Comparison of ENCODE assay signal across 8 cellular contexts in the genomic region with DNA sequence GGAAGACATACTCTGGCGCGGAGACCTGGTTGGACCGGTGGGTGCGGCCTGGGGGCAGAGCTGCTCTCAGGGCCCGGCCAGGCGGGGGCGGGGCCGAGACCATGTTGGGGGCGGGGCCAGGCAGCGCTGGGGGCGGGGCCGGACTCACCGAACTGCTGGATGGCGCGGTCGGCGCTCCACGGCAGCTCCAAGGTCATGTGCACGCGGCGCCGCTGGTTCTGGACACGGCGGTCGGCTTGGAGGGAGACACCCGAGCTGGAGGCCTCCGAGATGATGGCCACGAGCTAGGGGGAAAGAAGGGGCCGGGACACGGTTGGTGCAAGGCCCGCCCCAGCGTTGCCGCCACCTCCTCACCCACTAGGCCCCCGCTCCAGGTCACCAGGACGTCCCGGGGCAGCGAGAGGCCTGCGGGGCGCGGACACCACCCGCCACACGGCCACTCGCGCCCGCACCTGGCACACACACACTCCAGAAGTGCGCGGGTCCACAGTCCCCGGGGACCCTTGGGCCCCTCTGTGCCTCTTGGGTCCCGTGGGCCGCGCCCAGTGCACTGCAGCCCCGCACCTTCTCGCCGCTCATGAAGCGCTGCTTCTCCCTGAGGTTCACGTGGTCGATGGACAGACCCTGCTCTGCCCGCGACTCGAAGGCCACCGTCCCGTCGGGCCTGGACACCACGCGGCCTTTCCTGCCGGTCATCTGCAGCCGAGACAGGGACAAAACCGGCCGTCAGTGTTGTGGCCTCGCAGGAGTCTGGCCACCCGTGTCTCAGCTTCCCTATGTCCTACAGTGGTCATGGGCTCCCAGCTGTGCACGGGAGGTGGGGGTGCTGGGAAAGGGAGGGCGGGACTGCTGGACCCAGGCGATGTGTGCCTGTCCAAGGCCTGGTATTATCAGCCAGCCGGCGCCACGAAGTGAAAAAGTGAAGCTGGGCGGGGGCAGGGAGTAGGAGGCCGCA. TPM values are rescaled to one million over a fixed set of nuclear protein-coding genes. Genes with fewer than 3 reads are reported as not detected.
A peak's percentile ranks its signal among the peaks of the same experiment; 100 is the strongest.
DNase-seq lines count a peak whose midpoint lies in the region; ATAC-seq and TF ChIP-seq lines count a peak whose summit lies in the region.

No MANE protein-coding gene starts in this region.

- H3K27me3 ChIP-seq in gastroesophageal sphincter = no peaks in the 10 kb centered on the region
- H3K27me3 ChIP-seq in neutrophil = no peaks in the 10 kb centered on the region
- no peaks in the 10 kb centered on the region for H3K27me3 ChIP-seq in aorta (ENCODE audit: control insufficient read depth in 1 of 2, insufficient read depth in 2 of 2, low read length in 1 of 2)

- H3K4me1 Mint-ChIP-seq in stimulated activated naive CD8-positive, alpha-beta T cell treated with anti-CD3 and anti-CD28 coated beads, Interleukin-15, amount 100 ng/mL, for 72 hours = peaks cover 12% of the 10 kb centered on the region
- peaks cover 3% of the 10 kb centered on the region for H3K4me1 Mint-ChIP-seq in activated CD8-positive, alpha-beta memory T cell treated with anti-CD3 and anti-CD28 coated beads, Interleukin-2, amount 10 ng/mL, durations not matched to agents 7 days and 5 days

- no peaks in the 10 kb centered on the region for H3K27me3 Mint-ChIP-seq in stimulated activated naive CD8-positive, alpha-beta T cell treated with anti-CD3 and anti-CD28 coated beads, Interleukin-15, amount 100 ng/mL, for 72 hours
- H3K27me3 Mint-ChIP-seq in activated CD8-positive, alpha-beta memory T cell treated with anti-CD3 and anti-CD28 coated beads, Interleukin-2, amount 10 ng/mL, durations not matched to agents 7 days and 5 days = no peaks in the 10 kb centered on the region

- peak; percentile 37 for DNase-seq in stimulated activated naive CD8-positive, alpha-beta T cell treated with anti-CD3 and anti-CD28 coated beads, Interleukin-15, Interleukin-2, amounts not matched to agents 100 U/mL and 50 U/mL, for 24 hours
- DNase-seq in stimulated activated naive CD8-positive, alpha-beta T cell treated with anti-CD3 and anti-CD28 coated beads, Interleukin-15, amount 100 ng/mL, for 72 hours = no peak
- DNase-seq in aorta (no peak), hypothalamus (lab: John Stamatoyannopoulos, UW) (no peak)
- DNase-seq in activated CD8-positive, alpha-beta memory T cell treated with anti-CD3 and anti-CD28 coated beads, Interleukin-2, amount 10 ng/mL, durations not matched to agents 7 days and 5 days = no peak

- peaks cover 0 to 95% of the 10 kb centered on the region in 2 donors for H3K36me3 ChIP-seq in gastroesophageal sphincter
- H3K36me3 ChIP-seq in neutrophil = peaks cover 100% of the 10 kb centered on the region
- peaks cover 0 to 4% of the 10 kb centered on the region in 2 donors for H3K36me3 ChIP-seq in aorta (ENCODE audit: control insufficient read depth in 1 of 2, insufficient read depth in 2 of 2, low read length in 1 of 2)

- peaks cover 3% of the 10 kb centered on the region for H3K36me3 Mint-ChIP-seq in activated CD8-positive, alpha-beta memory T cell treated with anti-CD3 and anti-CD28 coated beads, Interleukin-2, amount 10 ng/mL, durations not matched to agents 7 days and 5 days

- H3K27ac ChIP-seq in gastroesophageal sphincter (peak overlapping the region; percentile 10 to 84 (median 78)), neutrophil (peak overlapping the region; percentile 48), aorta (ENCODE audit: low read depth in 1 of 2, low read length in 2 of 2) (no peak overlapping the region)

- no peaks in the 10 kb centered on the region for H3K9me3 Mint-ChIP-seq in stimulated activated naive CD8-positive, alpha-beta T cell treated with anti-CD3 and anti-CD28 coated beads, Interleukin-15, amount 100 ng/mL, for 72 hours
- no peaks in the 10 kb centered on the region for H3K9me3 Mint-ChIP-seq in activated CD8-positive, alpha-beta memory T cell treated with anti-CD3 and anti-CD28 coated beads, Interleukin-2, amount 10 ng/mL, durations not matched to agents 7 days and 5 days (ENCODE audit: low read depth)

- TF ChIP-seq EP300 in gastroesophageal sphincter (IDR thresholded peaks at IDR 0.05) = no peak

- H3K4me3 Mint-ChIP-seq in stimulated activated naive CD8-positive, alpha-beta T cell treated with anti-CD3 and anti-CD28 coated beads, Interleukin-15, amount 100 ng/mL, for 72 hours = no peak overlapping the region
- no peak overlapping the region for H3K4me3 Mint-ChIP-seq in activated CD8-positive, alpha-beta memory T cell treated with anti-CD3 and anti-CD28 coated beads, Interleukin-2, amount 10 ng/mL, durations not matched to agents 7 days and 5 days

- no peak overlapping the region for H3K4me3 ChIP-seq in gastroesophageal sphincter
- H3K4me3 ChIP-seq in neutrophil (ENCODE audit: low read depth in 1 of 2, low read length in 1 of 2) = no peak overlapping the region
- H3K4me3 ChIP-seq in aorta (ENCODE audit: low read length in 2 of 2) = no peak overlapping the region

- H3K4me1 ChIP-seq in gastroesophageal sphincter = peaks cover 0 to 33% (median 17%) of the 10 kb centered on the region in 3 donors
- peaks cover 8 to 10% of the 10 kb centered on the region in 2 experiments for H3K4me1 ChIP-seq in neutrophil (ENCODE audit: control insufficient read depth in 1 of 2, insufficient read depth in 1 of 2, low read depth in 1 of 2, low read length in 1 of 2)
- H3K4me1 ChIP-seq in aorta (ENCODE audit: control insufficient read depth in 1 of 2, insufficient read depth in 2 of 2, low read length in 2 of 2) = no peaks in the 10 kb centered on the region

- H3K9me3 ChIP-seq in gastroesophageal sphincter (no peaks in the 10 kb centered on the region), neutrophil (no peaks in the 10 kb centered on the region), aorta (ENCODE audit: control insufficient read depth, low read length) (no peaks in the 10 kb centered on the region)

- no peak for TF ChIP-seq CTCF in gastroesophageal sphincter (IDR thresholded peaks at IDR 0.05)
- no peak for TF ChIP-seq CTCF in neutrophil (IDR thresholded peaks at IDR 0.05)

- CTCF ChIA-PET in activated CD8-positive, alpha-beta memory T cell treated with anti-CD3 and anti-CD28 coated beads, Interleukin-2, amount 10 ng/mL, durations not matched to agents 7 days and 5 days (lab: Charles Lee) = interaction anchor here (0.6 to 3.7 kb wide), 20 partner anchors 9 to 132 kb away, joined by 3 to 52 read pairs (median 4); partner anchors contain the start of genes ABCA7, GPX4 and STK11

- intact Hi-C loops in aorta (cut with DNase I) = loop anchor here (5.0 kb wide), 2 partner anchors 60 to 80 kb away; partner anchors contain the start of gene SBNO2 (in 1 of the 2)

- no peak for ATAC-seq in stimulated activated naive CD8-positive, alpha-beta T cell treated with anti-CD3 and anti-CD28 coated beads, Interleukin-15, Interleukin-2, amounts not matched to agents 100 U/mL and 50 U/mL, for 24 hours
- no peak for ATAC-seq in stimulated activated naive CD8-positive, alpha-beta T cell treated with anti-CD3 and anti-CD28 coated beads, Interleukin-15, amount 100 ng/mL, for 72 hours
- ATAC-seq in gastroesophageal sphincter (peak; percentile 14), aorta (ENCODE audit: low FRiP score) (peak; percentile 40), GM19351 (IDR thresholded peaks at IDR 0.05; ENCODE audit: unreplicated experiment) (no peak)
- ATAC-seq in activated CD8-positive, alpha-beta memory T cell treated with anti-CD3 and anti-CD28 coated beads, Interleukin-2, amount 10 ng/mL, durations not matched to agents 7 days and 5 days = no peak

- peak overlapping the region in 1 of 2 donors; percentile 67 for H3K27ac Mint-ChIP-seq in stimulated activated naive CD8-positive, alpha-beta T cell treated with anti-CD3 and anti-CD28 coated beads, Interleukin-15, amount 100 ng/mL, for 72 hours
- H3K27ac Mint-ChIP-seq in activated CD8-positive, alpha-beta memory T cell treated with anti-CD3 and anti-CD28 coated beads, Interleukin-2, amount 10 ng/mL, durations not matched to agents 7 days and 5 days = no peak overlapping the region

- TF ChIP-seq POLR2A in gastroesophageal sphincter (IDR thresholded peaks at IDR 0.05) = no peak

- WGBS in gastroesophageal sphincter (ENCODE audit: low coverage in 1 of 2), 2 donors = no CpG with 5 or more reads among the region's 79 CpGs
- WGBS in aorta, 2 donors = 65 to 69% methylated on average over 73 to 79 of the region's 79 CpGs

RNA-seq across cellular contexts. Expression of gene GPX4, which starts 8.7 kb away (rescaled TPM):
- total RNA-seq in gastroesophageal sphincter = 100 to 1,000 TPM; 311 to 452 (median 349) TPM
- total RNA-seq in aorta = 100 to 1,000 TPM; 165 to 236 TPM
- polyA plus RNA-seq in aorta = 100 to 1,000 TPM; 696 to 786 TPM
- 100 to 1,000 TPM; 143 to 217 TPM for total RNA-seq in activated CD8-positive, alpha-beta memory T cell treated with anti-CD3 and anti-CD28 coated beads, Interleukin-2, amount 10 ng/mL, durations not matched to agents 7 days and 5 days

RNA-seq across cellular contexts. Expression of gene POLR2E, which starts 17.4 kb away (rescaled TPM):
- total RNA-seq in gastroesophageal sphincter (100 to 1,000 TPM; 117 to 228 (median 150) TPM), aorta (10 to 100 TPM; 83.5 to 95.6 TPM)
- polyA plus RNA-seq in aorta = 100 to 1,000 TPM in 1 of 2 donors, 10 to 100 TPM in 1; 91.5 to 116 TPM
- total RNA-seq in activated CD8-positive, alpha-beta memory T cell treated with anti-CD3 and anti-CD28 coated beads, Interleukin-2, amount 10 ng/mL, durations not matched to agents 7 days and 5 days = 100 to 1,000 TPM; 173 to 206 TPM

RNA-seq across cellular contexts. Expression of gene ARHGAP45, which starts 45.6 kb away (rescaled TPM):
- total RNA-seq in gastroesophageal sphincter (10 to 100 TPM in 3 of 4 donors, 1 to 10 TPM in 1; 9.5 to 29.8 (median 14.6) TPM), aorta (10 to 100 TPM; 15.3 to 38.6 TPM)
- 10 to 100 TPM in 1 of 2 donors, 1 to 10 TPM in 1; 7.4 to 21.8 TPM for polyA plus RNA-seq in aorta
- total RNA-seq in activated CD8-positive, alpha-beta memory T cell treated with anti-CD3 and anti-CD28 coated beads, Interleukin-2, amount 10 ng/mL, durations not matched to agents 7 days and 5 days = 100 to 1,000 TPM; 361 to 481 TPM

Comparison
In these comparisons a context has a peak if more than half of its experiments do, and no peak if none do; other contexts are left out.
1. ATAC-seq: peak in gastroesophageal sphincter (single experiment) and aorta (single experiment); none in stimulated activated naive CD8-positive, alpha-beta T cell treated with anti-CD3 and anti-CD28 coated beads, Interleukin-15, Interleukin-2, amounts not matched to agents 100 U/mL and 50 U/mL, for 24 hours (single experiment), stimulated activated naive CD8-positive, alpha-beta T cell treated with anti-CD3 and anti-CD28 coated beads, Interleukin-15, amount 100 ng/mL, for 72 hours (single experiment), GM19351 (single experiment) and activated CD8-positive, alpha-beta memory T cell treated with anti-CD3 and anti-CD28 coated beads, Interleukin-2, amount 10 ng/mL, durations not matched to agents 7 days and 5 days (single experiment).
2. H3K27ac ChIP-seq: peak in gastroesophageal sphincter (4 of 4) and neutrophil (single experiment); none in aorta (0 of 2).
3. RNA of gene ARHGAP45, which starts 45.6 kb away (total RNA-seq): 361 to 481 TPM in activated CD8-positive, alpha-beta memory T cell treated with anti-CD3 and anti-CD28 coated beads, Interleukin-2, amount 10 ng/mL, durations not matched to agents 7 days and 5 days; 15.3 to 38.6 TPM in aorta and 9.5 to 29.8 TPM in gastroesophageal sphincter; every median in the first group is over 4 times any median in the second.